In the genomic region with DNA sequence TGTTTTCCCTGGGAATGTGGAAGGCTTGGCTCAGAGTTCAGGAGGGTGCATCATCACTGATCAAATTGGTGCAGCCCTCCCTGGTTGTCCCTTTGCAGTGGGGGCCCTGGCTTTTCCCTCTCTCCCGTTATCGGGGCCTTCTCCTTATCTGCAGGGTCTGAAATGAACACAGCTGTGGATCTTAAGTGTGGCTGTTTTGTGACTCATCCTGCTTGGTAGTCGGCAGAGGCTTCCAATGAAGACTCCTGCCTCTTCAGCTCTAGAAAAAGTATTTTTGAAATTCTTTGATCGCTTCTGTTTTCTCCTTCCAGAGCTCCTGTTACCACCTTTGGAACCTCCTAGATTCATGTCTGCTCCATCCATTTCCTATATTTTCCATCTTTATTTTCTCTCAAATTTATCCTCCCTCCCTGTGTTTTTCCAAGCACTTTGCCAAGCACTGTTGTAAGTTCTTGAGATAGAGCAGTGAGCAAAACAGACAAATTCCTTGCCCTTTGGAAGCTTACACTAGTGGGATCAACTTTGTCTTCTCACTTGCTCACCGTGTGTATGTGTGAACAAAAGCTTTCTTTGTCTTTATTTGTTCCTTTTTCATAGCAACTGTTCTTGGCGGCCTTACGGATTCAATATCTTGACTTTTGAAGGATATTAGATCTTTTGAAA, we compare ENCODE assay signal across 22 cellular contexts. TPM values are rescaled to one million over a fixed set of nuclear protein-coding genes. Genes with fewer than 3 reads are reported as not detected.
DNase-seq lines count a peak whose midpoint lies in the region; TF ChIP-seq lines count a peak whose summit lies in the region.
"Had no signal": no experiment of that assay in that cellular context is flagged by ENCODE, and none has a peak within 500 bp of the region (broad histone marks: within the 10 kb centered on the region; RNA-seq: fewer than 3 reads in every experiment).

No MANE protein-coding gene starts in this region.

- no peaks in the 10 kb centered on the region for H3K9me3 ChIP-seq in prostate gland
- H3K9me3 ChIP-seq: gastrocnemius medialis, thyroid gland had no signal

- H3K4me1 Mint-ChIP-seq in immature natural killer cell = peaks cover 9 to 11% of the 10 kb centered on the region in 2 donors
- H3K4me1 Mint-ChIP-seq: activated T-helper 17 cell treated with anti-CD3 and anti-CD28 coated beads, Interleukin-2, amount 50 U/mL, for 72 hours had no signal

- no peak overlapping the region for H3K4me3 Mint-ChIP-seq in immature natural killer cell
- H3K4me3 Mint-ChIP-seq: activated naive CD8-positive, alpha-beta T cell treated with anti-CD3 and anti-CD28 coated beads for 36 hours; activated T-helper 17 cell treated with anti-CD3 and anti-CD28 coated beads, Interleukin-2, amount 50 U/mL, for 72 hours; CD8-positive, alpha-beta memory T cell; dendritic cell treated with granulocyte-macrophage colony-stimulating factor and Interleukin-4, amounts not matched to agents 40 ng/mL and 50 ng/mL, for 4 days; nephron progenitor cell had no signal

- H3K36me3 Mint-ChIP-seq in immature natural killer cell = peaks cover 38 to 55% (median 42%) of the 10 kb centered on the region in 3 donors

- H3K4me3 ChIP-seq in cardiac fibroblast (replicated peaks in 1 of 2; ENCODE audit: low read depth in 2 of 2, low read length in 2 of 2) = no peak overlapping the region
- H3K4me3 ChIP-seq in prostate gland = no peak overlapping the region
- H3K4me3 ChIP-seq: gastrocnemius medialis, thyroid gland had no signal

- H3K36me3 ChIP-seq in prostate gland = no peaks in the 10 kb centered on the region

- H3K27ac Mint-ChIP-seq in immature natural killer cell = no peak overlapping the region
- H3K27ac Mint-ChIP-seq: activated naive CD8-positive, alpha-beta T cell treated with anti-CD3 and anti-CD28 coated beads for 36 hours; CD8-positive, alpha-beta memory T cell; dendritic cell treated with granulocyte-macrophage colony-stimulating factor and Interleukin-4, amounts not matched to agents 40 ng/mL and 50 ng/mL, for 4 days; nephron progenitor cell; progenitor cell of endocrine pancreas had no signal

- TF ChIP-seq CTCF in cardiac fibroblast (IDR thresholded peaks at IDR 0.05; ENCODE audit: low read depth, low read length) = no peak
- TF ChIP-seq CTCF in prostate gland (IDR thresholded peaks at IDR 0.05) = no peak

- TF ChIP-seq POLR2A in prostate gland (IDR thresholded peaks at IDR 0.05) = no peak

- no peaks in the 10 kb centered on the region for H3K27me3 ChIP-seq in prostate gland (replicated peaks; ENCODE audit: insufficient read depth)
- H3K27me3 ChIP-seq: gastrocnemius medialis, thyroid gland had no signal

- no peaks in the 10 kb centered on the region for H3K4me1 ChIP-seq in prostate gland (replicated peaks)
- H3K4me1 ChIP-seq: gastrocnemius medialis, thyroid gland had no signal

- no peak overlapping the region for H3K27ac ChIP-seq in prostate gland
- H3K27ac ChIP-seq: gastrocnemius medialis, thyroid gland had no signal

- intact Hi-C loops in prostate gland (cut with DNase I) = no loop called here

- H3K9me3 Mint-ChIP-seq in immature natural killer cell = no peaks in the 10 kb centered on the region
- H3K9me3 Mint-ChIP-seq: activated naive CD8-positive, alpha-beta T cell treated with anti-CD3 and anti-CD28 coated beads for 36 hours; activated T-helper 17 cell treated with anti-CD3 and anti-CD28 coated beads, Interleukin-2, amount 50 U/mL, for 72 hours; CD8-positive, alpha-beta memory T cell; dendritic cell treated with granulocyte-macrophage colony-stimulating factor and Interleukin-4, amounts not matched to agents 40 ng/mL and 50 ng/mL, for 4 days; nephron progenitor cell had no signal

- no peaks in the 10 kb centered on the region for H3K27me3 Mint-ChIP-seq in immature natural killer cell (ENCODE audit: low read depth in 3 of 3)
- H3K27me3 Mint-ChIP-seq: activated naive CD8-positive, alpha-beta T cell treated with anti-CD3 and anti-CD28 coated beads for 36 hours; activated T-helper 17 cell treated with anti-CD3 and anti-CD28 coated beads, Interleukin-2, amount 50 U/mL, for 72 hours; CD8-positive, alpha-beta memory T cell; dendritic cell treated with granulocyte-macrophage colony-stimulating factor and Interleukin-4, amounts not matched to agents 40 ng/mL and 50 ng/mL, for 4 days had no signal

- WGBS in prostate gland = 85% methylated on average over 7 of the region's 7 CpGs

- peak; percentile 48 for DNase-seq in AG20443 (ENCODE audit: low spot score)
- DNase-seq in NCI-H226 = peak; percentile 33
- DNase-seq in cardiac fibroblast (ENCODE audit: low read depth in 2 of 2) = peak; percentile 57 to 61
- peak; percentile 78 for DNase-seq in islet precursor cell
- no peak for DNase-seq in NCI-H526 (lab: John Stamatoyannopoulos, UW)
- DNase-seq in prostate gland (ENCODE audit: low spot score) = no peak
- DNase-seq in immature natural killer cell = no peak
- DNase-seq in middle frontal gyrus (ENCODE audit: extremely low spot score, low spot score) = no peak
- DNase-seq: activated naive CD8-positive, alpha-beta T cell treated with anti-CD3 and anti-CD28 coated beads for 36 hours; CD8-positive, alpha-beta memory T cell; DMS53; gastrocnemius medialis; NCI-H1105 treated with DMSO at 0.1 percent for 48 hours; NCI-H2107; NCI-H524; nephron progenitor cell; stimulated activated CD4-positive, alpha-beta T cell treated with anti-CD3 and anti-CD28 coated beads, Interleukin-2, amount 100 ng/mL, for 24 hours; stimulated activated naive CD4-positive, alpha-beta T cell treated with Interleukin-2 at 50 U/mL for 16 hours; thyroid gland had no signal

RNA-seq across cellular contexts. Expression of a gene that starts 45.7 kb away (rescaled TPM):
- 100 to 1,000 TPM in 1 of 2 donors, 10 to 100 TPM in 1; 92.6 to 132 TPM for total RNA-seq in prostate gland
- polyA plus RNA-seq in immature natural killer cell = 10 to 100 TPM; 47.7 to 55.1 (median 54.2) TPM

RNA-seq across cellular contexts. Expression of a gene that starts 47.6 kb away (rescaled TPM):
- 10 to 100 TPM; 35.9 to 83.7 TPM for total RNA-seq in prostate gland
- polyA plus RNA-seq in immature natural killer cell = not detected
- total RNA-seq: activated naive CD8-positive, alpha-beta T cell treated with anti-CD3 and anti-CD28 coated beads for 36 hours; activated T-helper 17 cell treated with anti-CD3 and anti-CD28 coated beads, Interleukin-2, amount 50 U/mL, for 72 hours; CD8-positive, alpha-beta memory T cell; progenitor cell of endocrine pancreas had no signal
- polyA plus RNA-seq: CD8-positive, alpha-beta memory T cell had no signal

Comparison
In these comparisons a context has a peak if more than half of its experiments do, and no peak if none do; other contexts are left out.
1. DNase-seq: peak in AG20443 (single experiment), NCI-H226 (single experiment), cardiac fibroblast (2 of 2) and islet precursor cell (single experiment); none in NCI-H526 (0 of 2), prostate gland (single experiment), immature natural killer cell (0 of 3) and middle frontal gyrus (single experiment).